Comparison of ENCODE assay signal across 8 cellular contexts in the genomic region with DNA sequence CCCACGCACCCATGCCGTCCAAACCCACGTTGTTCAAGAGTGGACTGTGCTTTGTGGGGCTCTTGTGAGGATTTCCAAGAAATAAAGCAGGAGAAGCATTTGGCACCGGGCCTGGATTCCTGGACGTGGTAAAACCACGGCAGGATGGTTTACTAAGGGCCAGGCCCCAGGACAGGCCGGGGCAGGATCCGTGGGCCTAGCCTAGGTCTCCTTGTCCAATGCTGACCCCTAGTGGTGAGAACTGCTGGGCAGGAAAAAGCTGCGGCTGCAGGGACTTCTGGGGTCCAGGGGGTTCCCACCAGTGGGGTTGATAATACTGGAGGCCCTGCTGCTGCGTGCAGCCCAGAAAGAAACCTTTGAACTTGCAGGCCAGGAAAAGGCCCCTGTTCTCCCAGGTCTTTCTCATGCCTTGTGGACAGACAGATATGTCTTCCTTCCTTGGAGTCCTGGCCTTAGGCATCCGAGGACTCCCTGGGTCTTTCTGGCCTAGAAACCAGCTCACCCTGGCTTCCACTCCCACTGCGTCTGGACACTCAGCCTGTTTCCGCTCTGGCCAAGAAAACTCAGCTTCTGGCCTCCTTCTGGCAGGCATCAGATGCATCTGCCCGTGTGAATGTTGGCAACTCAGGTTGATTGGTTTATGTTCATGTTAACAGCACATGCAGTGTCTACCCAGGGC.
DNase-seq lines count a peak whose midpoint lies in the region; ATAC-seq and TF ChIP-seq lines count a peak whose summit lies in the region.

No MANE protein-coding gene starts in this region.

- H3K27ac ChIP-seq in DOHH2 (ENCODE audit: low read depth, low read length), result no peak overlapping the region
- H3K27ac ChIP-seq in hepatocyte, result no peak overlapping the region
- H3K27ac ChIP-seq in gastrocnemius medialis, result no peak overlapping the region

- 51% methylated on average over 14 of the region's 14 CpGs for WGBS in hepatocyte (ENCODE audit: low lambda C conversion rate, missing lambda C conversion rate)

- TF ChIP-seq CTCF in DOHH2 (IDR thresholded peaks at IDR 0.05; ENCODE audit: low read depth, low read length, poor library complexity, severe bottlenecking) (peak; percentile 90), hepatocyte (IDR thresholded peaks at IDR 0.05; ENCODE audit: poor library complexity) (peak; percentile 96), gastrocnemius medialis (IDR thresholded peaks at IDR 0.05 in 4 of 5, conservative IDR thresholded peaks at IDR 0.05 in 1 of 5) (peak; percentile 45 to 77 (median 68))

- no peaks in the 10 kb centered on the region for H3K9me3 ChIP-seq in DOHH2 (ENCODE audit: control insufficient read depth, insufficient read depth, low read length)
- no peaks in the 10 kb centered on the region for H3K9me3 ChIP-seq in hepatocyte (ENCODE audit: low read depth)
- no peaks in the 10 kb centered on the region for H3K9me3 ChIP-seq in gastrocnemius medialis

- H3K9me2 ChIP-seq in DOHH2 (replicated peaks; ENCODE audit: control insufficient read depth, low read length) (no peaks in the 10 kb centered on the region), hepatocyte (replicated peaks; ENCODE audit: insufficient read depth) (no peaks in the 10 kb centered on the region)

- intact Hi-C loops in gastrocnemius medialis (cut with DNase I; ENCODE audit: low total_unique reads), result loop anchor here (10.0 kb wide), 1 partner anchor 1082 kb away; no protein-coding TSS in a partner anchor

- no peaks in the 10 kb centered on the region for H3K4me1 ChIP-seq in DOHH2 (ENCODE audit: control insufficient read depth, low read length)
- H3K4me1 ChIP-seq in hepatocyte (ENCODE audit: insufficient read depth), result no peaks in the 10 kb centered on the region
- no peaks in the 10 kb centered on the region for H3K4me1 ChIP-seq in gastrocnemius medialis

- DNase-seq in HuH-7 (ENCODE audit: low spot score) (peak; percentile 91), SW480 (ENCODE audit: low spot score) (peak; percentile 55), astrocyte of the hippocampus (ENCODE audit: low read depth, low spot score) (peak; percentile 94), hepatocyte (ENCODE audit: low spot score) (peak; percentile 91), gastrocnemius medialis (peak in 1 of 2 donors; percentile 23)

- H2AFZ ChIP-seq in hepatocyte, result no peak overlapping the region

- H3K4me2 ChIP-seq in DOHH2 (ENCODE audit: low read length), result no peak overlapping the region
- H3K4me2 ChIP-seq in hepatocyte, result no peak overlapping the region

- H4K20me1 ChIP-seq in DOHH2 (ENCODE audit: control insufficient read depth, insufficient read depth, low read depth, low read length) (no peaks in the 10 kb centered on the region), hepatocyte (ENCODE audit: insufficient read depth, poor library complexity, severe bottlenecking) (no peaks in the 10 kb centered on the region)

- H3K79me2 ChIP-seq in DOHH2 (ENCODE audit: control insufficient read depth, low read length), result no peaks in the 10 kb centered on the region
- H3K79me2 ChIP-seq in hepatocyte, result no peaks in the 10 kb centered on the region

- TF ChIP-seq POLR2A in gastrocnemius medialis (IDR thresholded peaks at IDR 0.05), result no peak

- in situ Hi-C loops in gastrocnemius medialis (cut with MboI; ENCODE audit: low sequenced_read_pairs in 4 of 4), result loop anchor here in 2 of 4 donors (10.0 kb wide), 2 partner anchors 272 to 1082 kb away; no protein-coding TSS in a partner anchor

- H3K4me3 ChIP-seq in DOHH2 (ENCODE audit: low read length) (no peak overlapping the region), hepatocyte (no peak overlapping the region), gastrocnemius medialis (no peak overlapping the region)

- ATAC-seq in gastrocnemius medialis (no peak), HG02571 (IDR thresholded peaks at IDR 0.05; ENCODE audit: unreplicated experiment) (no peak), HG02970 (IDR thresholded peaks at IDR 0.05; ENCODE audit: low FRiP score, unreplicated experiment) (no peak)

- H3K27me3 ChIP-seq in DOHH2 (ENCODE audit: control insufficient read depth, low read length) (no peaks in the 10 kb centered on the region), hepatocyte (no peaks in the 10 kb centered on the region), gastrocnemius medialis (no peaks in the 10 kb centered on the region)

- H3K36me3 ChIP-seq in DOHH2 (ENCODE audit: control insufficient read depth, low read length), result no peaks in the 10 kb centered on the region
- H3K36me3 ChIP-seq in hepatocyte (replicated peaks; ENCODE audit: insufficient read depth, low read depth), result no peaks in the 10 kb centered on the region
- no peaks in the 10 kb centered on the region for H3K36me3 ChIP-seq in gastrocnemius medialis

- no peaks in the 10 kb centered on the region for H3F3A ChIP-seq in DOHH2 (ENCODE audit: control insufficient read depth, insufficient read depth)
